Comparison of ENCODE assay signal across 39 cellular contexts in the genomic region with DNA sequence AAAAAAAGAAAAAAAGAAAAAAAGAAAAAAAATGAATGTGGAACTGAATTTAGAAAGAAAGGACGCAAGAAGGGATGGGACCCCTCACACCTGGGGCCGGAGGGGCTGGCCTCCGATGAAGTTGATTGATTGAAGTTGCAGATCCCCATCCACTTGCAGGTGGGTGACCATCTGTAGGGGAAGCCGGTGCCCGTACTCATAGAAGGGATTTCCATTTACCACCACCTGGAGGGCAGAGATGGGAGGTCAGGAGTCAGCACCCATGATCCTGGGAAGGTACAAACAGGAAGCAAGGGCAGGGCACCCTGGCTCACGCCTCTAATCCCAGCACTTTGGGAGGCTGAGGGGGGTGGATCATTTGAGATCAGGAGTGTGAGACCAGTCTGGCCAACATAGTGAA. TPM values are rescaled to one million over a fixed set of nuclear protein-coding genes. Genes with fewer than 3 reads are reported as not detected.
"Had no signal": no experiment of that assay in that cellular context is flagged by ENCODE, and none has a peak within 500 bp of the region (broad histone marks: within the 10 kb centered on the region; RNA-seq: fewer than 3 reads in every experiment).

No MANE protein-coding gene starts in this region.

- H3K4me3 Mint-ChIP-seq: activated CD4-positive, alpha-beta memory T cell treated with anti-CD3 and anti-CD28 coated beads, Interleukin-2, amount 10 ng/mL, durations not matched to agents 7 days and 5 days; activated CD4-positive, alpha-beta T cell treated with anti-CD3 and anti-CD28 coated beads, Interleukin-2, amount 10 ng/mL, durations not matched to agents 7 days and 5 days; activated naive CD8-positive, alpha-beta T cell treated with anti-CD3 and anti-CD28 coated beads for 36 hours; activated T-cell treated with anti-CD3 and anti-CD28 coated beads, Interleukin-2, amount 50 U/mL, for 24 hours; effector memory CD8-positive, alpha-beta T cell; immature natural killer cell; natural killer cell treated with Interleukin-12 subunit alpha and Interleukin-12 subunit beta and Interleukin-15 and Interleukin-18, amount 100 ng/mL, for 72 hours; stimulated activated naive CD8-positive, alpha-beta T cell treated with anti-CD3 and anti-CD28 coated beads, Interleukin-15, Interleukin-2, amounts not matched to agents 100 ng/mL and 50 ng/mL, for 24 hours; T-helper 17 cell had no signal

- H3K4me3 ChIP-seq: adrenal gland, body of pancreas, cardiac muscle cell, colonic mucosa, lower lobe of right lung, thoracic aorta, uterus had no signal

- H3K36me3 ChIP-seq: adrenal gland, cardiac muscle cell, lower lobe of right lung, thoracic aorta, uterus had no signal

- H3K27me3 ChIP-seq: adrenal gland, body of pancreas, cardiac muscle cell, colonic mucosa, uterus had no signal

- H3K9me3 Mint-ChIP-seq: activated CD4-positive, alpha-beta memory T cell treated with anti-CD3 and anti-CD28 coated beads, Interleukin-2, amount 10 ng/mL, durations not matched to agents 7 days and 5 days; activated CD4-positive, alpha-beta T cell treated with anti-CD3 and anti-CD28 coated beads, Interleukin-2, amount 10 ng/mL, durations not matched to agents 7 days and 5 days; activated naive CD8-positive, alpha-beta T cell treated with anti-CD3 and anti-CD28 coated beads for 36 hours; activated T-cell treated with anti-CD3 and anti-CD28 coated beads, Interleukin-2, amount 50 U/mL, for 24 hours; effector memory CD8-positive, alpha-beta T cell; immature natural killer cell; natural killer cell treated with Interleukin-12 subunit alpha and Interleukin-12 subunit beta and Interleukin-15 and Interleukin-18, amount 100 ng/mL, for 72 hours; stimulated activated naive CD8-positive, alpha-beta T cell treated with anti-CD3 and anti-CD28 coated beads, Interleukin-15, Interleukin-2, amounts not matched to agents 100 ng/mL and 50 ng/mL, for 24 hours had no signal

- H3K27ac Mint-ChIP-seq: activated CD4-positive, alpha-beta memory T cell treated with anti-CD3 and anti-CD28 coated beads, Interleukin-2, amount 10 ng/mL, durations not matched to agents 7 days and 5 days; activated naive CD8-positive, alpha-beta T cell treated with anti-CD3 and anti-CD28 coated beads for 36 hours; activated T-cell treated with anti-CD3 and anti-CD28 coated beads, Interleukin-2, amount 50 U/mL, for 24 hours; effector memory CD8-positive, alpha-beta T cell; stimulated activated naive CD8-positive, alpha-beta T cell treated with anti-CD3 and anti-CD28 coated beads, Interleukin-15, Interleukin-2, amounts not matched to agents 100 ng/mL and 50 ng/mL, for 24 hours; T-helper 17 cell had no signal

- H3K27me3 Mint-ChIP-seq: activated CD4-positive, alpha-beta memory T cell treated with anti-CD3 and anti-CD28 coated beads, Interleukin-2, amount 10 ng/mL, durations not matched to agents 7 days and 5 days; activated CD4-positive, alpha-beta T cell treated with anti-CD3 and anti-CD28 coated beads, Interleukin-2, amount 10 ng/mL, durations not matched to agents 7 days and 5 days; activated naive CD8-positive, alpha-beta T cell treated with anti-CD3 and anti-CD28 coated beads for 36 hours; activated T-cell treated with anti-CD3 and anti-CD28 coated beads, Interleukin-2, amount 50 U/mL, for 24 hours; effector memory CD8-positive, alpha-beta T cell; natural killer cell treated with Interleukin-12 subunit alpha and Interleukin-12 subunit beta and Interleukin-15 and Interleukin-18, amount 100 ng/mL, for 72 hours; stimulated activated naive CD8-positive, alpha-beta T cell treated with anti-CD3 and anti-CD28 coated beads, Interleukin-15, Interleukin-2, amounts not matched to agents 100 ng/mL and 50 ng/mL, for 24 hours; T-helper 17 cell had no signal

- H3K27ac ChIP-seq: adrenal gland, body of pancreas, cardiac muscle cell, colonic mucosa, lower lobe of right lung, thoracic aorta, uterus had no signal

- H3K4me1 ChIP-seq: adrenal gland, body of pancreas, colonic mucosa, uterus had no signal

- DNase-seq: activated CD4-positive, alpha-beta memory T cell treated with anti-CD3 and anti-CD28 coated beads, Interleukin-2, amount 10 ng/mL, durations not matched to agents 7 days and 5 days; activated CD4-positive, alpha-beta T cell treated with anti-CD3 and anti-CD28 coated beads, Interleukin-2, amount 10 ng/mL, durations not matched to agents 7 days and 5 days; activated CD4-positive, CD25-positive, alpha-beta regulatory T cell treated with anti-CD3 and anti-CD28 coated beads, Interleukin-2, amount 50 U/mL, for 72 hours; activated CD8-positive, alpha-beta memory T cell treated with anti-CD3 and anti-CD28 coated beads, Interleukin-2, amount 50 U/mL, for 48 hours; activated naive CD8-positive, alpha-beta T cell treated with anti-CD3 and anti-CD28 coated beads for 36 hours; activated T-cell treated with anti-CD3 and anti-CD28 coated beads, Interleukin-2, amount 50 U/mL, for 24 hours; adrenal gland; body of pancreas; cerebellar nuclear complex; colonic mucosa; effector memory CD8-positive, alpha-beta T cell; erythroblast; head of caudate nucleus; hippocampal formation; immature natural killer cell; lower lobe of right lung; mesendoderm; right cardiac atrium; stimulated activated CD4-positive, alpha-beta T cell treated with anti-CD3 and anti-CD28 coated beads, Interleukin-12 subunit alpha, Interleukin-12 subunit beta, amount 100 ng/mL, for 4 hours; stimulated activated CD4-positive, alpha-beta T cell treated with anti-CD3 and anti-CD28 coated beads, Interleukin-4, amount 100 ng/mL, for 1 hour; T-helper 17 cell; T1000; trophoblast cell; uterus had no signal

- ATAC-seq: body of pancreas; effector memory CD8-positive, alpha-beta T cell; left lobe of liver; lower lobe of right lung; natural killer cell treated with Interleukin-12 subunit alpha and Interleukin-12 subunit beta and Interleukin-15 and Interleukin-18, amount 100 ng/mL, for 72 hours; right cardiac atrium; T-helper 17 cell had no signal

- H3K36me3 Mint-ChIP-seq: natural killer cell treated with Interleukin-12 subunit alpha and Interleukin-12 subunit beta and Interleukin-15 and Interleukin-18, amount 100 ng/mL, for 72 hours had no signal

- H3K9me3 ChIP-seq: adrenal gland, body of pancreas, colonic mucosa, lower lobe of right lung, thoracic aorta, uterus had no signal

RNA-seq across cellular contexts. Expression of gene LGALS4, which starts 6.4 kb away (rescaled TPM):
- total RNA-seq: dermis microvascular lymphatic vessel endothelial cell, fibroblast of lung, kidney epithelial cell, myocyte, osteoblast, skeletal muscle tissue had no signal
- polyA plus RNA-seq: fibroblast of lung, immature natural killer cell had no signal

RNA-seq across cellular contexts. Expression of gene LGALS7B, which starts 17.4 kb away (rescaled TPM):
- total RNA-seq: activated CD4-positive, alpha-beta memory T cell treated with anti-CD3 and anti-CD28 coated beads, Interleukin-2, amount 10 ng/mL, durations not matched to agents 7 days and 5 days; activated CD4-positive, alpha-beta T cell treated with anti-CD3 and anti-CD28 coated beads, Interleukin-2, amount 10 ng/mL, durations not matched to agents 7 days and 5 days; activated naive CD8-positive, alpha-beta T cell treated with anti-CD3 and anti-CD28 coated beads for 36 hours; adrenal gland; aorta; body of pancreas; cardiac muscle cell; colonic mucosa; fibroblast of lung; fibroblast of villous mesenchyme; kidney epithelial cell; left lobe of liver; lower lobe of right lung; mononuclear cell; myocyte; natural killer cell treated with Interleukin-12 subunit alpha and Interleukin-12 subunit beta and Interleukin-15 and Interleukin-18, amount 100 ng/mL, for 72 hours; osteoblast; right cardiac atrium; skeletal muscle tissue; subcutaneous adipose tissue; T-helper 17 cell had no signal
- polyA plus RNA-seq: aorta, cardiac muscle cell, immature natural killer cell had no signal

RNA-seq across cellular contexts. Expression of gene LGALS7, which starts 33.1 kb away (rescaled TPM):
- total RNA-seq: activated CD4-positive, alpha-beta memory T cell treated with anti-CD3 and anti-CD28 coated beads, Interleukin-2, amount 10 ng/mL, durations not matched to agents 7 days and 5 days; activated CD4-positive, alpha-beta T cell treated with anti-CD3 and anti-CD28 coated beads, Interleukin-2, amount 10 ng/mL, durations not matched to agents 7 days and 5 days; activated naive CD8-positive, alpha-beta T cell treated with anti-CD3 and anti-CD28 coated beads for 36 hours; adrenal gland; aorta; body of pancreas; cardiac muscle cell; colonic mucosa; dermis microvascular lymphatic vessel endothelial cell; fibroblast of lung; fibroblast of villous mesenchyme; kidney epithelial cell; left lobe of liver; lower lobe of right lung; mononuclear cell; myocyte; natural killer cell treated with Interleukin-12 subunit alpha and Interleukin-12 subunit beta and Interleukin-15 and Interleukin-18, amount 100 ng/mL, for 72 hours; osteoblast; subcutaneous adipose tissue; T-helper 17 cell; thoracic aorta had no signal
- polyA plus RNA-seq: adrenal gland, aorta, cardiac muscle cell, fibroblast of lung, immature natural killer cell, right cardiac atrium had no signal
